ENCODE assay signal across 24 cellular contexts in genomic region chr6:8683204-8683603, GRCh38.
"Had no signal": no experiment of that assay in that cellular context is flagged by ENCODE, and none has a peak within 500 bp of the region (broad histone marks: within the 10 kb centered on the region; RNA-seq: fewer than 3 reads in every experiment).

No MANE protein-coding gene starts in this region.

- H3K27ac Mint-ChIP-seq: activated CD8-positive, alpha-beta T cell treated with anti-CD3 and anti-CD28 coated beads for 36 hours; activated naive CD8-positive, alpha-beta T cell treated with anti-CD3 and anti-CD28 coated beads, Interleukin-2, amount 10 ng/mL, durations not matched to agents 7 days and 5 days had no signal

- H3K9me3 Mint-ChIP-seq: activated naive CD8-positive, alpha-beta T cell treated with anti-CD3 and anti-CD28 coated beads, Interleukin-2, amount 10 ng/mL, durations not matched to agents 7 days and 5 days had no signal

- H3K4me1 Mint-ChIP-seq: activated naive CD8-positive, alpha-beta T cell treated with anti-CD3 and anti-CD28 coated beads, Interleukin-2, amount 10 ng/mL, durations not matched to agents 7 days and 5 days had no signal

- ATAC-seq: activated CD4-positive, CD25-positive, alpha-beta regulatory T cell treated with anti-CD3 and anti-CD28 coated beads, Interleukin-2, amount 50 U/mL, for 24 hours; activated CD8-positive, alpha-beta T cell treated with anti-CD3 and anti-CD28 coated beads for 36 hours; Panc1 had no signal

- H3K36me3 Mint-ChIP-seq: activated naive CD8-positive, alpha-beta T cell treated with anti-CD3 and anti-CD28 coated beads, Interleukin-2, amount 10 ng/mL, durations not matched to agents 7 days and 5 days had no signal

- H3K4me3 Mint-ChIP-seq: activated CD8-positive, alpha-beta T cell treated with anti-CD3 and anti-CD28 coated beads for 36 hours; activated naive CD8-positive, alpha-beta T cell treated with anti-CD3 and anti-CD28 coated beads, Interleukin-2, amount 10 ng/mL, durations not matched to agents 7 days and 5 days had no signal

- H3K27me3 Mint-ChIP-seq: activated CD8-positive, alpha-beta T cell treated with anti-CD3 and anti-CD28 coated beads for 36 hours; activated naive CD8-positive, alpha-beta T cell treated with anti-CD3 and anti-CD28 coated beads, Interleukin-2, amount 10 ng/mL, durations not matched to agents 7 days and 5 days had no signal

- DNase-seq: activated CD4-positive, alpha-beta T cell treated with anti-CD3 and anti-CD28 coated beads for 4 hours; activated CD8-positive, alpha-beta memory T cell treated with anti-CD3 and anti-CD28 coated beads, Interleukin-2, amount 50 U/mL, for 4 hours; activated CD8-positive, alpha-beta T cell treated with anti-CD3 and anti-CD28 coated beads for 36 hours; activated naive CD4-positive, alpha-beta T cell treated with anti-CD3 and anti-CD28 coated beads, Interleukin-2, amount 50 U/mL, for 16 hours; activated naive CD8-positive, alpha-beta T cell treated with anti-CD3 and anti-CD28 coated beads, Interleukin-2, amount 10 ng/mL, durations not matched to agents 7 days and 5 days; adrenal gland; anterior cingulate cortex; caudate nucleus; colonic mucosa; NCI-H1048; NCI-H1417; NCI-H1930; NCI-H2171; NCI-H2227 treated with DMSO at 0.1 percent for 48 hours; NCI-H446 treated with DMSO at 0.1 percent for 48 hours; NCI-H524 treated with DMSO at 0.1 percent for 48 hours; NCI-H748 treated with DMSO at 0.1 percent for 48 hours; OCI-M1; Right ventricle myocardium superior; RPMI8226; SJCRH30; SK-N-SH had no signal
